In the genomic region with DNA sequence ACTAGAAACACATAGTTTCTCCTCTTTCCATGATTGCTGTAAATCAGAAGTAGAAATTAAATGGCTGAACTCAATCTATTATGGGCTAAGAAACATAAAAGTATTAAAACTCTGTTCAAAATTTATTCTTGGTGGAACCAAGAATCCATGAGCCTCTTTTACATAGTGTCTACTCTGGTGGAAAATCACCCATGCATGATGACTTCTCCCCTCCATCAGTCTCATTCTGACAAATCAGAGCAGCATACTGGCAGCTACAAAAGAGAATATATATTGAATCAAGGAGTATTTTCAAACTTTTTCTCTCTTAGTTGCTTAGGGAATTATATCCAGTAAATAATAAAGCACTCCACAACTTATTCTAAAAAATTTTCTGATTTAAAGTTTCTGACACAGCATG, we compare ENCODE assay signal across 29 cellular contexts.
"Had no signal": no experiment of that assay in that cellular context is flagged by ENCODE, and none has a peak within 500 bp of the region (broad histone marks: within the 10 kb centered on the region; RNA-seq: fewer than 3 reads in every experiment).

No MANE protein-coding gene starts in this region.

- H3K4me3 ChIP-seq: ascending aorta, left lung, lung had no signal

- H3K36me3 ChIP-seq: ascending aorta, breast epithelium, gastrocnemius medialis, left lung had no signal

- H3K27ac ChIP-seq: breast epithelium, gastrocnemius medialis, left lung had no signal

- H3K36me3 Mint-ChIP-seq: activated CD8-positive, alpha-beta memory T cell treated with anti-CD3 and anti-CD28 coated beads, Interleukin-2, amount 10 ng/mL, durations not matched to agents 7 days and 5 days; activated naive CD8-positive, alpha-beta T cell treated with anti-CD3 and anti-CD28 coated beads for 36 hours; naive B cell; T-cell had no signal

- H3K4me1 Mint-ChIP-seq: activated CD4-positive, alpha-beta T cell treated with anti-CD3 and anti-CD28 coated beads for 36 hours; activated CD8-positive, alpha-beta memory T cell treated with anti-CD3 and anti-CD28 coated beads, Interleukin-2, amount 10 ng/mL, durations not matched to agents 7 days and 5 days; activated naive CD8-positive, alpha-beta T cell treated with anti-CD3 and anti-CD28 coated beads for 36 hours; naive B cell; T-cell had no signal

- H3K9me3 ChIP-seq: ascending aorta, breast epithelium, gastrocnemius medialis, left lung, testis had no signal

- H3K27me3 Mint-ChIP-seq: activated CD8-positive, alpha-beta memory T cell treated with anti-CD3 and anti-CD28 coated beads, Interleukin-2, amount 10 ng/mL, durations not matched to agents 7 days and 5 days; T-cell had no signal

- H3K27ac Mint-ChIP-seq: activated CD4-positive, alpha-beta T cell treated with anti-CD3 and anti-CD28 coated beads for 36 hours; activated CD8-positive, alpha-beta memory T cell treated with anti-CD3 and anti-CD28 coated beads, Interleukin-2, amount 10 ng/mL, durations not matched to agents 7 days and 5 days; activated CD8-positive, alpha-beta T cell treated with anti-CD3 and anti-CD28 coated beads, Interleukin-2, amount 10 ng/mL, durations not matched to agents 7 days and 5 days; activated naive CD4-positive, alpha-beta T cell treated with anti-CD3 and anti-CD28 coated beads for 36 hours; activated naive CD8-positive, alpha-beta T cell treated with anti-CD3 and anti-CD28 coated beads for 36 hours; naive B cell; T-cell had no signal

- FAIRE-seq: colon, endometrium, islet of Langerhans, urothelium cell line had no signal

- H3K4me3 Mint-ChIP-seq: activated CD4-positive, alpha-beta T cell treated with anti-CD3 and anti-CD28 coated beads for 36 hours; activated CD8-positive, alpha-beta memory T cell treated with anti-CD3 and anti-CD28 coated beads, Interleukin-2, amount 10 ng/mL, durations not matched to agents 7 days and 5 days; activated CD8-positive, alpha-beta T cell treated with anti-CD3 and anti-CD28 coated beads, Interleukin-2, amount 10 ng/mL, durations not matched to agents 7 days and 5 days; activated naive CD4-positive, alpha-beta T cell treated with anti-CD3 and anti-CD28 coated beads for 36 hours; activated naive CD8-positive, alpha-beta T cell treated with anti-CD3 and anti-CD28 coated beads for 36 hours; naive B cell; T-cell had no signal

- H3K27me3 ChIP-seq: ascending aorta, breast epithelium, gastrocnemius medialis, left lung, testis had no signal

- DNase-seq: activated CD4-positive, alpha-beta T cell treated with anti-CD3 and anti-CD28 coated beads for 36 hours; activated CD4-positive, CD25-positive, alpha-beta regulatory T cell; activated CD8-positive, alpha-beta memory T cell treated with anti-CD3 and anti-CD28 coated beads, Interleukin-2, amount 10 ng/mL, durations not matched to agents 7 days and 5 days; activated CD8-positive, alpha-beta T cell treated with anti-CD3 and anti-CD28 coated beads, Interleukin-2, amount 10 ng/mL, durations not matched to agents 7 days and 5 days; activated effector memory CD4-positive, alpha-beta T cell treated with anti-CD3 and anti-CD28 coated beads, Interleukin-2, amount 50 U/mL, for 16 hours; activated naive CD4-positive, alpha-beta T cell treated with anti-CD3 and anti-CD28 coated beads for 36 hours; activated naive CD8-positive, alpha-beta T cell treated with anti-CD3 and anti-CD28 coated beads for 36 hours; activated T-cell treated with anti-CD3 and anti-CD28 coated beads for 4 hours; central memory CD4-positive, alpha-beta T cell; effector CD8-positive, alpha-beta T cell; gastrocnemius medialis; glutamatergic neuron; left lung; naive B cell; nucleus accumbens; right cardiac atrium; stimulated activated CD4-positive, alpha-beta T cell treated with anti-CD3 and anti-CD28 coated beads, Interleukin-12 subunit alpha, Interleukin-12 subunit beta, amount 100 ng/mL, for 4 hours; stimulated activated CD4-positive, alpha-beta T cell treated with anti-CD3 and anti-CD28 coated beads, Interleukin-4, amount 100 ng/mL, for 1 hour; stimulated activated naive CD8-positive, alpha-beta T cell treated with anti-CD3 and anti-CD28 coated beads, Interleukin-15, Interleukin-2, amounts not matched to agents 100 U/mL and 50 U/mL, for 24 hours; T-cell; testis; trophoblast cell had no signal

- ATAC-seq: activated CD4-positive, alpha-beta T cell treated with anti-CD3 and anti-CD28 coated beads for 36 hours; activated CD8-positive, alpha-beta memory T cell treated with anti-CD3 and anti-CD28 coated beads, Interleukin-2, amount 10 ng/mL, durations not matched to agents 7 days and 5 days; activated CD8-positive, alpha-beta T cell treated with anti-CD3 and anti-CD28 coated beads, Interleukin-2, amount 10 ng/mL, durations not matched to agents 7 days and 5 days; stimulated activated naive CD8-positive, alpha-beta T cell treated with anti-CD3 and anti-CD28 coated beads, Interleukin-15, Interleukin-2, amounts not matched to agents 100 U/mL and 50 U/mL, for 24 hours; T-cell had no signal

- H3K9me3 Mint-ChIP-seq: activated naive CD4-positive, alpha-beta T cell treated with anti-CD3 and anti-CD28 coated beads for 36 hours; activated naive CD8-positive, alpha-beta T cell treated with anti-CD3 and anti-CD28 coated beads for 36 hours; T-cell had no signal

- H3K4me1 ChIP-seq: breast epithelium, left lung had no signal
